In genomic region chr14:85622106-85622505, GRCh38 we compare ENCODE assay signal across 21 cellular contexts.
DNase-seq lines count a peak whose midpoint lies in the region; ATAC-seq, FAIRE-seq and TF ChIP-seq lines count a peak whose summit lies in the region.
"Had no signal": no experiment of that assay in that cellular context is flagged by ENCODE, and none has a peak within 500 bp of the region (broad histone marks: within the 10 kb centered on the region; RNA-seq: fewer than 3 reads in every experiment).

No MANE protein-coding gene starts in this region.

- H3K4me3 Mint-ChIP-seq in GM23338 (no peak overlapping the region), WTC11 (no peak overlapping the region), progenitor cell of endocrine pancreas (ENCODE audit: low read depth) (no peak overlapping the region)
- H3K4me3 Mint-ChIP-seq: CD4-positive, alpha-beta T cell; HFFc6; IgD-negative memory B cell had no signal

- H3K27ac Mint-ChIP-seq in GM23338 (no peak overlapping the region), WTC11 (no peak overlapping the region), progenitor cell of endocrine pancreas (peak overlapping the region; percentile 29)
- H3K27ac Mint-ChIP-seq: CD4-positive, alpha-beta T cell; HFFc6 had no signal

- H3K36me3 ChIP-seq in GM23338 (ENCODE audit: insufficient read depth), result no peaks in the 10 kb centered on the region

- H3K36me3 Mint-ChIP-seq in GM23338 (ENCODE audit: low read depth) (peaks cover 15% of the 10 kb centered on the region; the same call in 1 of the 3 replicates), WTC11 (peaks cover 19% of the 10 kb centered on the region), progenitor cell of endocrine pancreas (ENCODE audit: insufficient read depth) (peaks cover 46% of the 10 kb centered on the region)
- H3K36me3 Mint-ChIP-seq: IgD-negative memory B cell had no signal

- no peaks in the 10 kb centered on the region for H3K27me3 ChIP-seq in GM23338 (ENCODE audit: insufficient read depth)

- 0 out of 3 replicates have a peak, but pooled peaks cover 3% of the 10 kb centered on the region for H3K9me3 Mint-ChIP-seq in GM23338
- H3K9me3 Mint-ChIP-seq in WTC11, result no peaks in the 10 kb centered on the region
- no peaks in the 10 kb centered on the region for H3K9me3 Mint-ChIP-seq in progenitor cell of endocrine pancreas (ENCODE audit: low read depth)
- H3K9me3 Mint-ChIP-seq: CD4-positive, alpha-beta T cell; HFFc6 had no signal

- H3K4me2 ChIP-seq in GM23338, result no peak overlapping the region
- H3K4me2 ChIP-seq: A549 had no signal

- no peak overlapping the region for H3K4me3 ChIP-seq in GM23338
- H3K4me3 ChIP-seq: A549 had no signal

- DNase-seq in DMS53 (lab: John Stamatoyannopoulos, UW) (peak; percentile 5), DMS53 treated with DMSO at 0.1 percent for 48 hours (lab: John Stamatoyannopoulos, UW; ENCODE audit: unreplicated experiment) (no peak), GM23338 (ENCODE audit: low spot score) (peak; percentile 48), WTC11 (ENCODE audit: low spot score) (no peak), progenitor cell of endocrine pancreas (ENCODE audit: low spot score, unreplicated experiment) (no peak), NAMALWA (ENCODE audit: low spot score) (no peak), RCC 7860 (ENCODE audit: low spot score) (no peak)
- DNase-seq: AML-193; CD4-positive, alpha-beta T cell; GDM1; GOT3; H7; HFFc6 had no signal

- CTCF ChIA-PET in WTC11 (lab: Charles Lee), result no interaction called here

- ATAC-seq in GM23338 (no peak), WTC11 (peak; percentile 20)
- ATAC-seq: A549, HCT116, HepG2 had no signal

- FAIRE-seq in RCC 7860 (lab: Jason Lieb, UNC), result no peak
- FAIRE-seq: A549, GM12892, GM18507, HepG2 had no signal

- no peak overlapping the region for H3K27ac ChIP-seq in GM23338 (ENCODE audit: low read depth)
- H3K27ac ChIP-seq: 22Rv1, A549, C4-2B had no signal

- H3K4me1 ChIP-seq in GM23338 (ENCODE audit: insufficient read depth), result peaks cover 7% of the 10 kb centered on the region
- H3K4me1 ChIP-seq: A549 had no signal

- H3F3A ChIP-seq in GM23338 (replicated peaks; ENCODE audit: low read depth), result no peaks in the 10 kb centered on the region

- POLR2A ChIA-PET in WTC11 (lab: Charles Lee), result no interaction called here

- peaks cover 5% of the 10 kb centered on the region for H3K27me3 Mint-ChIP-seq in GM23338 (ENCODE audit: insufficient read depth, low read depth, poor library complexity)
- no peaks in the 10 kb centered on the region for H3K27me3 Mint-ChIP-seq in WTC11 (ENCODE audit: low read depth)
- no peaks in the 10 kb centered on the region for H3K27me3 Mint-ChIP-seq in progenitor cell of endocrine pancreas
- H3K27me3 Mint-ChIP-seq: CD4-positive, alpha-beta T cell; IgD-negative memory B cell had no signal

- H3K9me2 ChIP-seq in GM23338 (ENCODE audit: insufficient read depth), result peaks cover 5% of the 10 kb centered on the region; the same call in 1 of the 2 replicates

- H4K20me1 ChIP-seq in GM23338 (replicated peaks; ENCODE audit: insufficient read depth), result peaks cover 4% of the 10 kb centered on the region; the same call in 1 of the 2 replicates

- H3K4me1 Mint-ChIP-seq in GM23338, result peaks cover 20% of the 10 kb centered on the region; the same call in 2 of the 3 replicates
- H3K4me1 Mint-ChIP-seq in WTC11, result peaks cover 30% of the 10 kb centered on the region
- H3K4me1 Mint-ChIP-seq in progenitor cell of endocrine pancreas (ENCODE audit: low read depth), result peaks cover 12% of the 10 kb centered on the region
- H3K4me1 Mint-ChIP-seq: IgD-negative memory B cell had no signal

- H3K79me2 ChIP-seq in GM23338 (replicated peaks; ENCODE audit: insufficient read depth), result no peaks in the 10 kb centered on the region

- H2AFZ ChIP-seq in GM23338, result no peak overlapping the region

- TF ChIP-seq CTCF in GM23338 (conservative IDR thresholded peaks at IDR 0.05; ENCODE audit: low read depth in 2 of 2) (no peak), WTC11 (IDR thresholded peaks at IDR 0.05) (no peak), progenitor cell of endocrine pancreas (IDR thresholded peaks at IDR 0.05; ENCODE audit: unreplicated experiment) (no peak)

TF ChIP-seq in WTC11, 78 proteins besides CTCF, POLR2A, EP300 and RAD21 (continues in another document):
- TF ChIP-seq RORB (CRISPR knock-in tag; IDR thresholded peaks at IDR 0.05), result no peak
- no peak for TF ChIP-seq PRRX2 (CRISPR knock-in tag; IDR thresholded peaks at IDR 0.05)
- no peak for TF ChIP-seq HMGXB4 (CRISPR knock-in tag; IDR thresholded peaks at IDR 0.05)
- no peak for TF ChIP-seq NR2C2 (CRISPR knock-in tag; IDR thresholded peaks at IDR 0.05)
- TF ChIP-seq ZNF281 (CRISPR knock-in tag; IDR thresholded peaks at IDR 0.05), result no peak
- TF ChIP-seq CBFB (CRISPR knock-in tag; IDR thresholded peaks at IDR 0.05; ENCODE audit: low read depth), result no peak
- no peak for TF ChIP-seq STAT6 (CRISPR knock-in tag; conservative IDR thresholded peaks at IDR 0.05; ENCODE audit: low read depth)
- no peak for TF ChIP-seq NR3C1 (CRISPR knock-in tag; conservative IDR thresholded peaks at IDR 0.05; ENCODE audit: low read depth)
- no peak for TF ChIP-seq USF2 (CRISPR knock-in tag; IDR thresholded peaks at IDR 0.05)
- TF ChIP-seq E2F1 (CRISPR knock-in tag; IDR thresholded peaks at IDR 0.05), result no peak
- TF ChIP-seq CREM (CRISPR knock-in tag; IDR thresholded peaks at IDR 0.05), result no peak

Comparison
In these comparisons a context has a peak if more than half of its experiments do, and no peak if none do; other contexts are left out.
1. DNase-seq: peak in DMS53 (single experiment) and GM23338 (single experiment); none in DMS53 treated with DMSO at 0.1 percent for 48 hours (single experiment), WTC11 (single experiment), progenitor cell of endocrine pancreas (single experiment), NAMALWA (single experiment) and RCC 7860 (single experiment).